20 cellular contexts compared by ENCODE assay signal in the genomic region with DNA sequence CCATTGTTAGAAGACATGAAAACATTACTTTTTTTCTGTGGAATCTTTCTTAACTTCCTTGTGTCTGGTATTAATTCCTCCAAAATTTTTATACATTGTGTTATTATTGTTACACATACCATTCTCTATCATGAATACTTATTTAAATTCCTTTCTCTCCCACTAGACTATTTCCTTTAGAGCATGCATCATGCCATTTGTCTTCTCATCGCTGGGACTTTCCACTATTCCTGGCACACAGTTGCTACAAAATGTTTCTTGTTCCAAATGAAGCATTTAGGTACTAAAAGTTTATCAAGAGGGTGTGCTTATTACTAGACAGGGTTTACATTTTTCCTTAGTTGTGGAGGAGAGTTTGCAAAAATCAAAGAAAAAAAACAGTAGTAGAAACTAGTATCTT.
A peak's percentile ranks its signal among the peaks of the same experiment; 100 is the strongest.
DNase-seq lines count a peak whose midpoint lies in the region; ATAC-seq and TF ChIP-seq lines count a peak whose summit lies in the region.
"Had no signal": no experiment of that assay in that cellular context is flagged by ENCODE, and none has a peak within 500 bp of the region (broad histone marks: within the 10 kb centered on the region; RNA-seq: fewer than 3 reads in every experiment).

No MANE protein-coding gene starts in this region.

- CTCF ChIA-PET in OCI-LY7 (lab: Charles Lee; ENCODE audit: unreplicated experiment): no interaction called here

- H3K27me3 Mint-ChIP-seq in endothelial cell (ENCODE audit: unreplicated experiment): no peaks in the 10 kb centered on the region

- peak overlapping the region; percentile 3 for H3K27ac ChIP-seq in rectal smooth muscle tissue (ENCODE audit: low read depth, low read length)
- no peak overlapping the region for H3K27ac ChIP-seq in OCI-LY7 (ENCODE audit: low read depth, low read length, poor library complexity, severe bottlenecking)
- H3K27ac ChIP-seq: PC-9, SK-N-MC, skin epidermis had no signal

- ATAC-seq in SK-N-SH treated with all-trans-retinoic acid at 6 μM for 48 hours (peak; percentile 61), HG03159 (IDR thresholded peaks at IDR 0.05; ENCODE audit: unreplicated experiment) (no peak)
- ATAC-seq: K562 had no signal

- DNase-seq in Caki2 (ENCODE audit: low read depth): peak; percentile 2
- DNase-seq in fibroblast of the aortic adventitia (ENCODE audit: low read depth): peak; percentile 74
- DNase-seq in endothelial cell (ENCODE audit: low spot score): no peak
- no peak for DNase-seq in OCI-LY7 (ENCODE audit: low spot score)
- no peak for DNase-seq in NCI-H1105 (lab: John Stamatoyannopoulos, UW)
- DNase-seq: activated CD8-positive, alpha-beta memory T cell treated with anti-CD3 and anti-CD28 coated beads, Interleukin-2, amount 50 U/mL, for 4 hours; activated effector memory CD4-positive, alpha-beta T cell treated with anti-CD3 and anti-CD28 coated beads, Interleukin-2, amount 50 U/mL, for 16 hours; amniotic stem cell; COR-L47; head of caudate nucleus; NCI-H1092; NCI-H774; PC-9; stimulated activated CD4-positive, alpha-beta T cell treated with anti-CD3 and anti-CD28 coated beads, Interleukin-4, amount 100 ng/mL, for 24 hours had no signal

- no peaks in the 10 kb centered on the region for H3K79me2 ChIP-seq in OCI-LY7 (ENCODE audit: insufficient read depth, low read depth, low read length)

- intact Hi-C loops in OCI-LY7 (cut with micrococcal nuclease; ENCODE audit: unreplicated experiment): no loop called here

- H3K27ac Mint-ChIP-seq in endothelial cell (ENCODE audit: unreplicated experiment): no peak overlapping the region

- no peak overlapping the region for H3K4me2 ChIP-seq in OCI-LY7 (ENCODE audit: low read length)
- H3K4me2 ChIP-seq: PC-9 had no signal

- H3K4me1 ChIP-seq in rectal smooth muscle tissue (ENCODE audit: control insufficient read depth, insufficient read depth, low read length): peaks cover 42% of the 10 kb centered on the region
- no peaks in the 10 kb centered on the region for H3K4me1 ChIP-seq in OCI-LY7 (ENCODE audit: insufficient read depth, low read length, poor library complexity, severe bottlenecking)

- POLR2A ChIA-PET in OCI-LY7 (lab: Charles Lee): no interaction called here

- H3K9me3 ChIP-seq in OCI-LY7 (ENCODE audit: low read length): no peaks in the 10 kb centered on the region

- H3K4me3 ChIP-seq in fibroblast of the aortic adventitia (ENCODE audit: low read depth, low read length) (no peak overlapping the region), rectal smooth muscle tissue (ENCODE audit: low read length) (no peak overlapping the region), OCI-LY7 (ENCODE audit: low read depth, low read length, poor library complexity, severe bottlenecking) (no peak overlapping the region)
- H3K4me3 ChIP-seq: K562, PC-9, SK-N-MC, skin epidermis had no signal

- H3K27me3 ChIP-seq in rectal smooth muscle tissue (ENCODE audit: control insufficient read depth, insufficient read depth, low read length): no peaks in the 10 kb centered on the region

- H3K9me2 ChIP-seq in OCI-LY7 (ENCODE audit: insufficient read depth, low read length): no peaks in the 10 kb centered on the region

- H3K36me3 ChIP-seq in rectal smooth muscle tissue (ENCODE audit: control insufficient read depth, insufficient read depth, low read length) (no peaks in the 10 kb centered on the region), OCI-LY7 (ENCODE audit: insufficient read depth, low read length) (no peaks in the 10 kb centered on the region)

- BruUV-seq in OCI-LY7 (replicated peaks; lab: Mats Ljungman, UMichigan): no TSS peak

- H4K20me1 ChIP-seq in OCI-LY7 (ENCODE audit: insufficient read depth, low read length): no peaks in the 10 kb centered on the region

- no peak overlapping the region for H3K4me3 Mint-ChIP-seq in endothelial cell (ENCODE audit: unreplicated experiment)

- in situ Hi-C loops in Caki2 (cut with HindIII; ENCODE audit: low pct_unique_long_range_greater_than_20kb, low sequenced_read_pairs): no loop called here

- TF ChIP-seq CTCF in fibroblast of the aortic adventitia (IDR thresholded peaks at IDR 0.05; ENCODE audit: insufficient read depth, low read length): no peak
- no peak for TF ChIP-seq CTCF in endothelial cell (IDR thresholded peaks at IDR 0.05; ENCODE audit: unreplicated experiment)
- no peak for TF ChIP-seq CTCF in OCI-LY7 (conservative IDR thresholded peaks at IDR 0.05; ENCODE audit: low read length)

- no peaks in the 10 kb centered on the region for H3K9me3 Mint-ChIP-seq in endothelial cell (ENCODE audit: unreplicated experiment)

- no peaks in the 10 kb centered on the region for H3K36me3 Mint-ChIP-seq in endothelial cell (ENCODE audit: low read depth, unreplicated experiment)

- no peak overlapping the region for H3K9ac ChIP-seq in rectal smooth muscle tissue (ENCODE audit: low read length)

- no peaks in the 10 kb centered on the region for H3K4me1 Mint-ChIP-seq in endothelial cell (ENCODE audit: unreplicated experiment)

- H2AFZ ChIP-seq in OCI-LY7 (ENCODE audit: low read length): no peak overlapping the region
- H2AFZ ChIP-seq: PC-9 had no signal

TF ChIP-seq in SK-N-SH treated with all-trans-retinoic acid at 6 μM for 48 hours, 23 proteins besides CTCF, POLR2A, EP300 and RAD21:
- TF ChIP-seq ISL1 (CRISPR knock-in tag; IDR thresholded peaks at IDR 0.05) (peak; percentile 79), TOX (CRISPR knock-in tag; IDR thresholded peaks at IDR 0.05; ENCODE audit: borderline replicate concordance) (no peak), ARNTL (CRISPR knock-in tag; IDR thresholded peaks at IDR 0.05; ENCODE audit: borderline replicate concordance, low read depth) (no peak)
- TF ChIP-seq, protein P1, sequence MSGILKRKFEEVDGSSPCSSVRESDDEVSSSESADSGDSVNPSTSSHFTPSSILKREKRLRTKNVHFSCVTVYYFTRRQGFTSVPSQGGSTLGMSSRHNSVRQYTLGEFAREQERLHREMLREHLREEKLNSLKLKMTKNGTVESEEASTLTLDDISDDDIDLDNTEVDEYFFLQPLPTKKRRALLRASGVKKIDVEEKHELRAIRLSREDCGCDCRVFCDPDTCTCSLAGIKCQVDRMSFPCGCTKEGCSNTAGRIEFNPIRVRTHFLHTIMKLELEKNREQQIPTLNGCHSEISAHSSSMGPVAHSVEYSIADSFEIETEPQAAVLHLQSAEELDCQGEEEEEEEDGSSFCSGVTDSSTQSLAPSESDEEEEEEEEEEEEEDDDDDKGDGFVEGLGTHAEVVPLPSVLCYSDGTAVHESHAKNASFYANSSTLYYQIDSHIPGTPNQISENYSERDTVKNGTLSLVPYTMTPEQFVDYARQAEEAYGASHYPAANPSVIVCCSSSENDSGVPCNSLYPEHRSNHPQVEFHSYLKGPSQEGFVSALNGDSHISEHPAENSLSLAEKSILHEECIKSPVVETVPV (CRISPR knock-in tag; IDR thresholded peaks at IDR 0.05): no peak
- TF ChIP-seq, protein P2, sequence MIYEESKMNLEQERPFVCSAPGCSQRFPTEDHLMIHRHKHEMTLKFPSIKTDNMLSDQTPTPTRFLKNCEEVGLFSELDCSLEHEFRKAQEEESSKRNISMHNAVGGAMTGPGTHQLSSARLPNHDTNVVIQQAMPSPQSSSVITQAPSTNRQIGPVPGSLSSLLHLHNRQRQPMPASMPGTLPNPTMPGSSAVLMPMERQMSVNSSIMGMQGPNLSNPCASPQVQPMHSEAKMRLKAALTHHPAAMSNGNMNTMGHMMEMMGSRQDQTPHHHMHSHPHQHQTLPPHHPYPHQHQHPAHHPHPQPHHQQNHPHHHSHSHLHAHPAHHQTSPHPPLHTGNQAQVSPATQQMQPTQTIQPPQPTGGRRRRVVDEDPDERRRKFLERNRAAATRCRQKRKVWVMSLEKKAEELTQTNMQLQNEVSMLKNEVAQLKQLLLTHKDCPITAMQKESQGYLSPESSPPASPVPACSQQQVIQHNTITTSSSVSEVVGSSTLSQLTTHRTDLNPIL (CRISPR knock-in tag; IDR thresholded peaks at IDR 0.05; ENCODE audit: low read depth): no peak

Comparison
In these comparisons a context has a peak if more than half of its experiments do, and no peak if none do; other contexts are left out.
1. DNase-seq: peak in Caki2 (single experiment) and fibroblast of the aortic adventitia (single experiment); none in endothelial cell (single experiment), OCI-LY7 (single experiment) and NCI-H1105 (single experiment).